Comparison of ENCODE assay signal across 26 cellular contexts in the genomic region with DNA sequence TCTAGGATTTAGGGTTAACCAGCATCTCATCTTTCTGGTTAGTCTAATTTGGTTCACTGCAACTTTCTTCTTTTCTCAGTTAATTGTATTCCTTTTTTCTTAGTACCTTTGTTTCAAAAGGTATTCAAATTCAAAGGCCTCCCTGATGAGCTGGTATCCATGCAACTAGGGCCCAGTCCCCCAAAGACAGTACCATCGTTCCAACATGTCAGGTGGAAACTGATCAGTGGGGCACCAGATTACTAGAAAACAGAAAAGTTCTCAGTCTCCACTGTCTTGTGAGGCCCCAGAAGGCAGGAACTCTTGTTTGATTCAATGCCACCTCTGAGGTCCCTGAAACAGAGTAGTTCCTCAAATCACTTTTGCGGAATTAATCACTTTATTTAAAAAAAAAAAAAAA.
"Had no signal": no experiment of that assay in that cellular context is flagged by ENCODE, and none has a peak within 500 bp of the region (broad histone marks: within the 10 kb centered on the region; RNA-seq: fewer than 3 reads in every experiment).

No MANE protein-coding gene starts in this region.

- ATAC-seq: mucosa of descending colon; naive thymus-derived CD4-positive, alpha-beta T cell; natural killer cell treated with Interleukin-12 subunit alpha and Interleukin-12 subunit beta and Interleukin-15 and Interleukin-18, amount 100 ng/mL, for 72 hours; pancreas; right cardiac atrium; sciatic nerve; stimulated activated effector memory CD8-positive, alpha-beta T cell treated with anti-CD3 and anti-CD28 coated beads, Interleukin-12 subunit alpha, Interleukin-12 subunit beta, amount 100 ng/mL, for 72 hours had no signal

- H3K4me3 Mint-ChIP-seq: mesothelial cell of epicardium; naive thymus-derived CD4-positive, alpha-beta T cell; natural killer cell treated with Interleukin-12 subunit alpha and Interleukin-12 subunit beta and Interleukin-15 and Interleukin-18, amount 100 ng/mL, for 72 hours; stimulated activated effector memory CD8-positive, alpha-beta T cell treated with anti-CD3 and anti-CD28 coated beads, Interleukin-12 subunit alpha, Interleukin-12 subunit beta, amount 100 ng/mL, for 72 hours; stimulated activated naive CD8-positive, alpha-beta T cell treated with anti-CD3 and anti-CD28 coated beads, Interleukin-15, Interleukin-2, amounts not matched to agents 100 ng/mL and 50 ng/mL, for 24 hours; type B pancreatic cell had no signal

- H3K27ac ChIP-seq: left ventricle myocardium inferior, pancreas, prostate gland, skin epidermis, spleen, suprapubic skin, tibial nerve, uterus had no signal

- H3K9me3 ChIP-seq: left ventricle myocardium inferior, mucosa of descending colon, pancreas, prostate gland, suprapubic skin, tibial nerve, uterus had no signal

- DNase-seq: hippocampal formation; islet precursor cell; left ventricle myocardium inferior; mesendoderm; mucosa of descending colon; naive thymus-derived CD4-positive, alpha-beta T cell; nucleus accumbens; pancreas; posterior cingulate gyrus; retina; right cardiac atrium; spleen; stimulated activated CD4-positive, alpha-beta T cell treated with anti-CD3 and anti-CD28 coated beads, Interleukin-4, amount 100 ng/mL, for 24 hours; stimulated activated naive CD4-positive, alpha-beta T cell; uterus had no signal

- H3K9me3 Mint-ChIP-seq: mesothelial cell of epicardium, type B pancreatic cell had no signal

- H3K36me3 ChIP-seq: left ventricle myocardium inferior, pancreas, prostate gland, spleen, suprapubic skin, tibial nerve, uterus had no signal

- H3K36me3 Mint-ChIP-seq: mesothelial cell of epicardium; naive thymus-derived CD4-positive, alpha-beta T cell; natural killer cell treated with Interleukin-12 subunit alpha and Interleukin-12 subunit beta and Interleukin-15 and Interleukin-18, amount 100 ng/mL, for 72 hours; stimulated activated effector memory CD8-positive, alpha-beta T cell treated with anti-CD3 and anti-CD28 coated beads, Interleukin-12 subunit alpha, Interleukin-12 subunit beta, amount 100 ng/mL, for 72 hours; type B pancreatic cell had no signal

- H3K27ac Mint-ChIP-seq: mesothelial cell of epicardium; naive thymus-derived CD4-positive, alpha-beta T cell; natural killer cell treated with Interleukin-12 subunit alpha and Interleukin-12 subunit beta and Interleukin-15 and Interleukin-18, amount 100 ng/mL, for 72 hours; stimulated activated effector memory CD8-positive, alpha-beta T cell treated with anti-CD3 and anti-CD28 coated beads, Interleukin-12 subunit alpha, Interleukin-12 subunit beta, amount 100 ng/mL, for 72 hours; stimulated activated naive CD8-positive, alpha-beta T cell treated with anti-CD3 and anti-CD28 coated beads, Interleukin-15, Interleukin-2, amounts not matched to agents 100 ng/mL and 50 ng/mL, for 24 hours; type B pancreatic cell had no signal

- H3K4me1 Mint-ChIP-seq: naive thymus-derived CD4-positive, alpha-beta T cell; stimulated activated effector memory CD8-positive, alpha-beta T cell treated with anti-CD3 and anti-CD28 coated beads, Interleukin-12 subunit alpha, Interleukin-12 subunit beta, amount 100 ng/mL, for 72 hours had no signal

- H3K27me3 ChIP-seq: pancreas, spleen, suprapubic skin, tibial nerve, uterus had no signal

- H3K4me1 ChIP-seq: pancreas, prostate gland, spleen, suprapubic skin, tibial nerve, uterus had no signal

- H3K4me3 ChIP-seq: left ventricle myocardium inferior, lung, mucosa of descending colon, pancreas, prostate gland, skin epidermis, spleen, suprapubic skin, tibial nerve, uterus had no signal

- H3K27me3 Mint-ChIP-seq: natural killer cell treated with Interleukin-12 subunit alpha and Interleukin-12 subunit beta and Interleukin-15 and Interleukin-18, amount 100 ng/mL, for 72 hours; stimulated activated naive CD8-positive, alpha-beta T cell treated with anti-CD3 and anti-CD28 coated beads, Interleukin-15, Interleukin-2, amounts not matched to agents 100 ng/mL and 50 ng/mL, for 24 hours; type B pancreatic cell had no signal
